11 cellular contexts compared by ENCODE assay signal in genomic region chr16:11078812-11079459, GRCh38.
A peak's percentile ranks its signal among the peaks of the same experiment; 100 is the strongest.
DNase-seq lines count a peak whose midpoint lies in the region; ATAC-seq, FAIRE-seq and TF ChIP-seq lines count a peak whose summit lies in the region.
"Had no signal": no experiment of that assay in that cellular context is flagged by ENCODE, and none has a peak within 500 bp of the region (broad histone marks: within the 10 kb centered on the region; RNA-seq: fewer than 3 reads in every experiment).

No MANE protein-coding gene starts in this region.

- no peaks in the 10 kb centered on the region for H3K79me2 ChIP-seq in GM12878 (ENCODE audit: control insufficient read depth, insufficient read depth, low read length)

- H3K36me3 ChIP-seq in GM12878 (ENCODE audit: control insufficient read depth in 2 of 2, insufficient read depth in 2 of 2, low read length in 1 of 2) (peaks cover 0 to 1% of the 10 kb centered on the region in 2 experiments; a peak in 3 of 4 replicates), left lung (peaks cover 0 to 43% of the 10 kb centered on the region in 2 donors), tibial artery (peaks cover 0 to 7% (median 0%) of the 10 kb centered on the region in 3 donors)

- BruUV-seq in GM12878 (replicated peaks; lab: Mats Ljungman, UMichigan): no TSS peak

- CTCF ChIA-PET in GM12878 (lab: Yijun Ruan, JAX): interaction anchor here (0.9 to 3.9 kb wide), 7 partner anchors 16 to 179 kb away, joined by 3 to 16 read pairs (median 4); no protein-coding TSS in a partner anchor

- TF ChIP-seq CTCF in GM12878 (IDR thresholded peaks at IDR 0.05 in 2 of 3, conservative IDR thresholded peaks at IDR 0.05 in 1 of 3; ENCODE audit: control insufficient read depth in 2 of 3, extremely low read depth in 1 of 3, insufficient read depth in 1 of 3, low read depth in 3 of 3, low read length in 3 of 3): no peak
- TF ChIP-seq CTCF in left lung (IDR thresholded peaks at IDR 0.05): no peak
- TF ChIP-seq CTCF in tibial artery (IDR thresholded peaks at IDR 0.05): no peak

- H3K4me1 ChIP-seq in GM12878 (ENCODE audit: control insufficient read depth, insufficient read depth, low read length) (peaks cover 46% of the 10 kb centered on the region), left lung (peaks cover 7 to 8% of the 10 kb centered on the region in 2 donors), tibial artery (peaks cover 11 to 45% (median 31%) of the 10 kb centered on the region in 4 donors)

- TF ChIP-seq EP300 in GM12878 (IDR thresholded peaks at IDR 0.05; ENCODE audit: borderline replicate concordance in 1 of 2, control insufficient read depth in 1 of 2, low read depth in 2 of 2, low read length in 2 of 2): no peak; a peak in 1 of 4 replicates

- H3K27ac Mint-ChIP-seq in T-helper 2 cell treated with Interferon-gamma antibody and Interleukin-4, amounts not matched to agents 5 μg/mL and 100 μg/mL, for 36 hours: peak overlapping the region; percentile 87

- no peaks in the 10 kb centered on the region for H4K20me1 ChIP-seq in GM12878 (ENCODE audit: control insufficient read depth, insufficient read depth)

- intact Hi-C loops in GM12878 (cut with micrococcal nuclease; ENCODE audit: unreplicated experiment) (loop anchor here (1.0 to 10.0 kb wide), 7 partner anchors 21 to 276 kb away; partner anchors contain the start of gene SOCS1), left lung (cut with DNase I) (no loop called here), tibial artery (cut with DNase I; ENCODE audit: low total_unique reads) (no loop called here)

- H3K4me1 Mint-ChIP-seq in T-helper 2 cell treated with Interferon-gamma antibody and Interleukin-4, amounts not matched to agents 5 μg/mL and 100 μg/mL, for 36 hours (ENCODE audit: low read depth): peaks cover 89% of the 10 kb centered on the region

- H3K4me2 ChIP-seq in GM12878 (ENCODE audit: control insufficient read depth, insufficient read depth): peak overlapping the region; percentile 5

- SMC1A ChIA-PET in GM12878 (lab: Charles Lee; ENCODE audit: uncharacterized antibody, unreplicated experiment): interaction anchor here (0.7 to 3.8 kb wide), 20 partner anchors 9 to 179 kb away, joined by 3 to 30 read pairs (median 4); no protein-coding TSS in a partner anchor

- no peak for FAIRE-seq in GM12878 (lab: Jason Lieb, UNC)

- no peak overlapping the region for H3K9ac ChIP-seq in GM12878 (ENCODE audit: control insufficient read depth, insufficient read depth, low read length)

- RAD21 ChIA-PET in GM12878 (lab: Charles Lee; ENCODE audit: unreplicated experiment): interaction anchor here (0.5 to 3.0 kb wide), 20 partner anchors 9 to 220 kb away, joined by 3 to 26 read pairs (median 6); partner anchors contain the start of gene SOCS1

- TF ChIP-seq RAD21 in GM12878 (IDR thresholded peaks at IDR 0.05; ENCODE audit: insufficient read depth, low read depth, low read length): no peak

- H2AFZ ChIP-seq in GM12878 (ENCODE audit: control insufficient read depth, low read depth, low read length): no peak overlapping the region

- no peak for TF ChIP-seq POLR2A in GM12878 (IDR thresholded peaks at IDR 0.05; ENCODE audit: low read depth, low read length)

- peak overlapping the region; percentile 73 for H3K4me3 Mint-ChIP-seq in T-helper 2 cell treated with Interferon-gamma antibody and Interleukin-4, amounts not matched to agents 5 μg/mL and 100 μg/mL, for 36 hours

- 56% methylated on average over 5 of the region's 5 CpGs for WGBS in GM12878 (ENCODE audit: insufficient coverage, insufficient replicate concordance, low lambda C conversion rate, missing lambda C conversion rate)

- H3K27ac ChIP-seq in GM12878 (ENCODE audit: control insufficient read depth, insufficient read depth) (peak overlapping the region; percentile 59), left lung (no peak overlapping the region), tibial artery (peak overlapping the region; percentile 61 to 82)

- in situ Hi-C loops in GM12878 (cut with MboI): no loop called here

- peaks cover 30% of the 10 kb centered on the region for H3K36me3 Mint-ChIP-seq in T-helper 2 cell treated with Interferon-gamma antibody and Interleukin-4, amounts not matched to agents 5 μg/mL and 100 μg/mL, for 36 hours (ENCODE audit: low read depth)

- H3K27me3 Mint-ChIP-seq in T-helper 2 cell treated with Interferon-gamma antibody and Interleukin-4, amounts not matched to agents 5 μg/mL and 100 μg/mL, for 36 hours (ENCODE audit: low read depth): no peaks in the 10 kb centered on the region

- peak; percentile 6; the same call in 2 of the 3 replicates for ATAC-seq in GM12878
- peak; percentile 49 for ATAC-seq in left lung

- H3K27me3 ChIP-seq in GM12878 (replicated peaks in 1 of 2; ENCODE audit: control insufficient read depth in 2 of 2, insufficient read depth in 2 of 2, low read length in 1 of 2): no peaks in the 10 kb centered on the region
- no peaks in the 10 kb centered on the region for H3K27me3 ChIP-seq in left lung
- H3K27me3 ChIP-seq in tibial artery: no peaks in the 10 kb centered on the region

- no peak for DNase-seq in T-helper 2 cell treated with Interferon-gamma antibody and Interleukin-4, amounts not matched to agents 5 μg/mL and 100 μg/mL, for 36 hours (ENCODE audit: low spot score)
- DNase-seq in T-helper 2 cell (no peak), GM12878 (ENCODE audit: low read depth, low spot score) (no peak), left lung (no peak), tibial artery (peak; percentile 55 to 76), C1 segment of cervical spinal cord (lab: John Stamatoyannopoulos, UW) (no peak), NCI-H69 (lab: John Stamatoyannopoulos, UW) (no peak), superior temporal gyrus (ENCODE audit: extremely low spot score) (no peak)
- DNase-seq: 8988T, anterior cingulate cortex, NCI-H774 had no signal

- POLR2A ChIA-PET in GM12878 (lab: Charles Lee): interaction anchor here (0.6 to 4.3 kb wide), 10 partner anchors 9 to 144 kb away, joined by 3 to 48 read pairs (median 8); no protein-coding TSS in a partner anchor

- no peaks in the 10 kb centered on the region for H3K9me3 ChIP-seq in GM12878 (replicated peaks; ENCODE audit: control insufficient read depth, insufficient read depth, low read length)
- H3K9me3 ChIP-seq in left lung: no peaks in the 10 kb centered on the region
- H3K9me3 ChIP-seq in tibial artery: no peaks in the 10 kb centered on the region

- H3K4me3 ChIP-seq in GM12878 (no peak overlapping the region), left lung (no peak overlapping the region), tibial artery (no peak overlapping the region)

- H3K9me3 Mint-ChIP-seq in T-helper 2 cell treated with Interferon-gamma antibody and Interleukin-4, amounts not matched to agents 5 μg/mL and 100 μg/mL, for 36 hours: no peaks in the 10 kb centered on the region

TF ChIP-seq in GM12878, 131 proteins besides CTCF, POLR2A, EP300 and RAD21:
- TF ChIP-seq RELB (IDR thresholded peaks at IDR 0.05; ENCODE audit: low read depth) (no peak; the same call in 1 of the 2 replicates), ZNF592 (IDR thresholded peaks at IDR 0.05) (no peak), CBX5 (IDR thresholded peaks at IDR 0.05; ENCODE audit: low read depth) (no peak), TCF3 (IDR thresholded peaks at IDR 0.05; ENCODE audit: borderline replicate concordance, insufficient read depth, low read depth, low read length) (no peak), SREBF2 (IDR thresholded peaks at IDR 0.05; ENCODE audit: low read length) (no peak), ASH2L (IDR thresholded peaks at IDR 0.05; ENCODE audit: borderline replicate concordance, low read depth) (no peak), ATF7 (IDR thresholded peaks at IDR 0.05; ENCODE audit: low read depth) (no peak)

Comparison
In these comparisons a context has a peak if more than half of its experiments do, and no peak if none do; other contexts are left out.
1. DNase-seq: peak in tibial artery (2 of 2); none in T-helper 2 cell treated with Interferon-gamma antibody and Interleukin-4, amounts not matched to agents 5 μg/mL and 100 μg/mL, for 36 hours (single experiment), T-helper 2 cell (0 of 5), GM12878 (single experiment), left lung (0 of 2), C1 segment of cervical spinal cord (0 of 14), NCI-H69 (single experiment) and superior temporal gyrus (single experiment).
2. H3K27ac ChIP-seq: peak in GM12878 (single experiment) and tibial artery (2 of 2); none in left lung (0 of 2).